ENCODE assay signal across 8 cellular contexts in genomic region chr7:151172273-151173141, GRCh38. TPM values are rescaled to one million over a fixed set of nuclear protein-coding genes. Genes with fewer than 3 reads are reported as not detected.
A peak's percentile ranks its signal among the peaks of the same experiment; 100 is the strongest.
DNase-seq lines count a peak whose midpoint lies in the region; ATAC-seq and TF ChIP-seq lines count a peak whose summit lies in the region.

No MANE protein-coding gene starts in this region.

- peaks cover 8% of the 10 kb centered on the region for H3K4me1 Mint-ChIP-seq in activated CD4-positive, alpha-beta T cell treated with anti-CD3 and anti-CD28 coated beads for 36 hours
- peaks cover 5% of the 10 kb centered on the region for H3K4me1 Mint-ChIP-seq in chondrocyte (ENCODE audit: low read depth)

- intact Hi-C loops in activated CD4-positive, alpha-beta T cell treated with anti-CD3 and anti-CD28 coated beads for 36 hours (cut with DNase I, micrococcal nuclease): loop anchor here (1.0 to 5.0 kb wide), 5 partner anchors 48 to 180 kb away; no protein-coding TSS in a partner anchor
- intact Hi-C loops in lower leg skin (cut with DNase I; ENCODE audit: low total_unique reads): loop anchor here (5.0 kb wide), 1 partner anchor 50 kb away; no protein-coding TSS in a partner anchor

- H3K4me3 ChIP-seq in lower leg skin (ENCODE audit: low read depth, poor library complexity, severe bottlenecking): no peak overlapping the region

- POLR2A ChIA-PET in activated CD4-positive, alpha-beta T cell treated with anti-CD3 and anti-CD28 coated beads for 36 hours (lab: Charles Lee): no interaction called here

- 21 to 23% methylated on average over 33 to 42 of the region's 42 CpGs for WGBS in lower leg skin, 2 donors

- TF ChIP-seq CTCF in chondrocyte (IDR thresholded peaks at IDR 0.05) (peak; percentile 100), lower leg skin (IDR thresholded peaks at IDR 0.05) (peak in 1 of 3 donors; percentile 98)

- H3K27ac Mint-ChIP-seq in activated CD4-positive, alpha-beta T cell treated with anti-CD3 and anti-CD28 coated beads for 36 hours: no peak overlapping the region
- H3K27ac Mint-ChIP-seq in chondrocyte (ENCODE audit: unreplicated experiment): no peak overlapping the region

- peak; percentile 71 for ATAC-seq in HG02870 (IDR thresholded peaks at IDR 0.05; ENCODE audit: unreplicated experiment)
- peak; percentile 74 for ATAC-seq in activated CD4-positive, alpha-beta T cell treated with anti-CD3 and anti-CD28 coated beads for 36 hours

- H3K9me3 Mint-ChIP-seq in activated CD4-positive, alpha-beta T cell treated with anti-CD3 and anti-CD28 coated beads for 36 hours (ENCODE audit: low read depth): no peaks in the 10 kb centered on the region
- H3K9me3 Mint-ChIP-seq in chondrocyte (ENCODE audit: low read depth): no peaks in the 10 kb centered on the region

- no peak overlapping the region for H3K4me3 Mint-ChIP-seq in activated CD4-positive, alpha-beta T cell treated with anti-CD3 and anti-CD28 coated beads for 36 hours
- H3K4me3 Mint-ChIP-seq in chondrocyte (ENCODE audit: unreplicated experiment): no peak overlapping the region

- CTCF ChIA-PET in activated CD4-positive, alpha-beta T cell treated with anti-CD3 and anti-CD28 coated beads for 36 hours (lab: Charles Lee): interaction anchor here (0.6 to 1.0 kb wide), 8 partner anchors 8 to 240 kb away, joined by 3 to 9 read pairs (median 3); no protein-coding TSS in a partner anchor

- DNase-seq in NCI-H510A treated with DMSO at 0.1 percent for 48 hours (lab: John Stamatoyannopoulos, UW) (peak; percentile 45), NCI-H510A (lab: John Stamatoyannopoulos, UW) (no peak), NCI-H345 treated with DMSO at 0.1 percent for 48 hours (lab: John Stamatoyannopoulos, UW; ENCODE audit: unreplicated experiment) (peak; percentile 28), chondrocyte (ENCODE audit: low spot score) (no peak), lower leg skin (ENCODE audit: low spot score in 2 of 2) (peak; percentile 59 to 96)
- peak; percentile 90 for DNase-seq in activated CD4-positive, alpha-beta T cell treated with anti-CD3 and anti-CD28 coated beads for 36 hours
- peak; percentile 65 to 80 (median 67) for DNase-seq in stimulated activated CD4-positive, alpha-beta T cell treated with anti-CD3 and anti-CD28 coated beads, TNF-alpha, amount 100 ng/mL, for 48 hours (ENCODE audit: low read depth in 3 of 3)

- no peaks in the 10 kb centered on the region for H3K36me3 Mint-ChIP-seq in activated CD4-positive, alpha-beta T cell treated with anti-CD3 and anti-CD28 coated beads for 36 hours (ENCODE audit: low read depth)
- no peaks in the 10 kb centered on the region for H3K36me3 Mint-ChIP-seq in chondrocyte (ENCODE audit: low read depth)

- TF ChIP-seq POLR2A in lower leg skin (IDR thresholded peaks at IDR 0.05): no peak

- peaks cover 48% of the 10 kb centered on the region for H3K27me3 Mint-ChIP-seq in activated CD4-positive, alpha-beta T cell treated with anti-CD3 and anti-CD28 coated beads for 36 hours
- peaks cover 43% of the 10 kb centered on the region for H3K27me3 Mint-ChIP-seq in chondrocyte (ENCODE audit: low read depth)

RNA-seq across cellular contexts. Expression of gene GBX1, which starts 5.0 kb away (rescaled TPM):
- under 1 TPM in 1 of 2 experiments, not detected in 1; 0.16 TPM for total RNA-seq in activated CD4-positive, alpha-beta T cell treated with anti-CD3 and anti-CD28 coated beads for 36 hours
- total RNA-seq in chondrocyte (not detected in 3 replicates), lower leg skin (1 to 10 TPM in 1 of 4 donors, not detected in 3; 2.4 TPM)

RNA-seq across cellular contexts. Expression of gene ASB10, which starts 14.5 kb away (rescaled TPM):
- total RNA-seq in activated CD4-positive, alpha-beta T cell treated with anti-CD3 and anti-CD28 coated beads for 36 hours: not detected
- not detected in 3 replicates for total RNA-seq in chondrocyte
- total RNA-seq in lower leg skin: not detected

RNA-seq across cellular contexts. Expression of gene H2BK1, which starts 37.8 kb away (rescaled TPM):
- not detected for total RNA-seq in activated CD4-positive, alpha-beta T cell treated with anti-CD3 and anti-CD28 coated beads for 36 hours
- total RNA-seq in chondrocyte (not detected in 3 replicates), lower leg skin (not detected)

RNA-seq across cellular contexts. Expression of gene ABCF2, which starts 54.5 kb away (rescaled TPM):
- total RNA-seq in activated CD4-positive, alpha-beta T cell treated with anti-CD3 and anti-CD28 coated beads for 36 hours: 10 to 100 TPM; 48.4 to 49.0 TPM
- total RNA-seq in chondrocyte (35.8 to 42.2 TPM (median 37.7 TPM) in 3 replicates), lower leg skin (100 to 1,000 TPM in 1 of 4 donors, 10 to 100 TPM in 3; 16.4 to 267 (median 29.1) TPM)

RNA-seq across cellular contexts. Expression of gene CHPF2, which starts 59.8 kb away (rescaled TPM):
- total RNA-seq in activated CD4-positive, alpha-beta T cell treated with anti-CD3 and anti-CD28 coated beads for 36 hours: 10 to 100 TPM; 20.7 to 27.3 TPM
- total RNA-seq in chondrocyte (98.3 to 135 TPM (median 101 TPM) in 3 replicates), lower leg skin (10 to 100 TPM; 15.4 to 32.2 (median 26.7) TPM)

Comparison
In these comparisons a context has a peak if more than half of its experiments do, and no peak if none do; other contexts are left out.
1. DNase-seq: peak in NCI-H510A treated with DMSO at 0.1 percent for 48 hours (single experiment), NCI-H345 treated with DMSO at 0.1 percent for 48 hours (single experiment), activated CD4-positive, alpha-beta T cell treated with anti-CD3 and anti-CD28 coated beads for 36 hours (single experiment), lower leg skin (2 of 2) and stimulated activated CD4-positive, alpha-beta T cell treated with anti-CD3 and anti-CD28 coated beads, TNF-alpha, amount 100 ng/mL, for 48 hours (3 of 3); none in NCI-H510A (single experiment) and chondrocyte (single experiment).